ENCODE assay signal across 13 cellular contexts in the genomic region with DNA sequence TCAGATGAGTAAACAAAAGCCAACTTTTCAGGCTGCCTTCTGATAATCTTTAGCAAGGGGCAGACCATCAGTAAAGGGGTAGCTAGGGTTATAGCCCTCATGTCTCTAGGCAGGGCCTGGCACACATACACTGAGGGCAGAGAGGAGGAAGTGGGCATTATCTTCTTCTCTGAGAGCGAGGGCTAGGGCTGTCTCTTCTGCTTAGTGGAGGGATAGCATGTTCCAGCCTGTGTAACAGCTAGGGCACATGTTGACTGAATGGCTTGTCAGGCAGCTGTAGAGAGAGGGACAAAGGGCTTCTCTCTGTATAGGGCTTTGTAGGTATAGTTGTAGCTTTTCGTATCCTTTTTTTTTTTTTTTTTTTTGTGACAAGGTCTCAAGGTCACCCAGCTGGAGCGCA. TPM values are rescaled to one million over a fixed set of nuclear protein-coding genes. Genes with fewer than 3 reads are reported as not detected.
DNase-seq lines count a peak whose midpoint lies in the region; ATAC-seq and TF ChIP-seq lines count a peak whose summit lies in the region.
"Had no signal": no experiment of that assay in that cellular context is flagged by ENCODE, and none has a peak within 500 bp of the region (broad histone marks: within the 10 kb centered on the region; RNA-seq: fewer than 3 reads in every experiment).

No MANE protein-coding gene starts in this region.

- H3K9me3 ChIP-seq in CD4-positive, alpha-beta memory T cell (ENCODE audit: control insufficient read depth in 1 of 2, low read length in 2 of 2) = no peaks in the 10 kb centered on the region
- H3K9me3 ChIP-seq in T-helper 17 cell (ENCODE audit: control insufficient read depth, low read length, poor library complexity, severe bottlenecking) (no peaks in the 10 kb centered on the region), heart right ventricle (no peaks in the 10 kb centered on the region)
- H3K9me3 ChIP-seq: right lobe of liver had no signal

- H3K4me1 ChIP-seq in CD4-positive, alpha-beta memory T cell (ENCODE audit: insufficient read depth, low read length) = peaks cover 30% of the 10 kb centered on the region
- H3K4me1 ChIP-seq in heart right ventricle (peaks cover 6 to 39% (median 25%) of the 10 kb centered on the region in 9 donors), foreskin keratinocyte (no peaks in the 10 kb centered on the region)
- H3K4me1 ChIP-seq: neural progenitor cell, right lobe of liver had no signal

- H3K9me3 Mint-ChIP-seq in CD4-positive, alpha-beta memory T cell = no peaks in the 10 kb centered on the region
- H3K9me3 Mint-ChIP-seq: brain, neural progenitor cell had no signal

- H3K27ac ChIP-seq in CD4-positive, alpha-beta memory T cell (ENCODE audit: low read depth, low read length) = no peak overlapping the region
- H3K27ac ChIP-seq in heart right ventricle (peak overlapping the region in 4 of 10 donors; percentile 3 to 27 (median 8)), foreskin keratinocyte (no peak overlapping the region)
- H3K27ac ChIP-seq: neural progenitor cell, right lobe of liver had no signal

- CTCF ChIA-PET in CD4-positive, alpha-beta memory T cell (lab: Charles Lee; ENCODE audit: partially characterized antibody) = interaction anchor here (1.0 to 1.1 kb wide), 2 partner anchors 13 to 17 kb away, joined by 3 read pairs; no protein-coding TSS in a partner anchor

- ATAC-seq in T-helper 17 cell = peak; percentile 61
- ATAC-seq in heart right ventricle = peak in 6 of 8 donors; percentile 18 to 82 (median 57)
- no peak for ATAC-seq in foreskin keratinocyte

- TF ChIP-seq CTCF in heart right ventricle (IDR thresholded peaks at IDR 0.05) (no peak), foreskin keratinocyte (conservative IDR thresholded peaks at IDR 0.05) (no peak)

- H3K27me3 Mint-ChIP-seq in CD4-positive, alpha-beta memory T cell = no peaks in the 10 kb centered on the region
- H3K27me3 Mint-ChIP-seq in T-helper 17 cell = no peaks in the 10 kb centered on the region
- H3K27me3 Mint-ChIP-seq: brain had no signal

- no peak for DNase-seq in CD4-positive, alpha-beta memory T cell
- no peak for DNase-seq in T-helper 17 cell
- DNase-seq in heart right ventricle = no peak
- peak; percentile 45 for DNase-seq in pons (ENCODE audit: low spot score)
- no peak for DNase-seq in foreskin keratinocyte
- DNase-seq in NCI-H526 treated with DMSO at 0.1 percent for 48 hours (lab: John Stamatoyannopoulos, UW) = no peak
- DNase-seq in HT-29 (ENCODE audit: low spot score) = no peak
- DNase-seq: C1 segment of cervical spinal cord, NCI-H1092 treated with DMSO at 0.1 percent for 48 hours, NCI-H2171 treated with DMSO at 0.1 percent for 48 hours, right lobe of liver had no signal

- POLR2A ChIA-PET in CD4-positive, alpha-beta memory T cell (lab: Charles Lee; ENCODE audit: partially characterized antibody) = interaction anchor here (0.7 to 1.5 kb wide), 3 partner anchors 14 to 47 kb away, joined by 3 to 5 read pairs (median 4); no protein-coding TSS in a partner anchor

- H3K27me3 ChIP-seq in CD4-positive, alpha-beta memory T cell (ENCODE audit: insufficient read depth, low read length) = no peaks in the 10 kb centered on the region
- H3K27me3 ChIP-seq in heart right ventricle (no peaks in the 10 kb centered on the region), foreskin keratinocyte (no peaks in the 10 kb centered on the region)
- H3K27me3 ChIP-seq: neural progenitor cell, right lobe of liver had no signal

- peaks cover 32 to 62% (median 46%) of the 10 kb centered on the region in 4 donors for H3K4me1 Mint-ChIP-seq in CD4-positive, alpha-beta memory T cell
- H3K4me1 Mint-ChIP-seq in T-helper 17 cell = peaks cover 40% of the 10 kb centered on the region

- peak overlapping the region in 4 of 8 donors; percentile 29 to 53 (median 46) for H3K4me3 Mint-ChIP-seq in CD4-positive, alpha-beta memory T cell
- H3K4me3 Mint-ChIP-seq in T-helper 17 cell = no peak overlapping the region
- H3K4me3 Mint-ChIP-seq: brain, neural progenitor cell had no signal

- no peak overlapping the region for H3K4me3 ChIP-seq in CD4-positive, alpha-beta memory T cell (ENCODE audit: low read length in 2 of 2)
- H3K4me3 ChIP-seq in heart right ventricle = no peak overlapping the region
- H3K4me3 ChIP-seq: neural progenitor cell, right lobe of liver had no signal

- peaks cover 8% of the 10 kb centered on the region for H3K36me3 ChIP-seq in CD4-positive, alpha-beta memory T cell (ENCODE audit: insufficient read depth, low read length)
- H3K36me3 ChIP-seq in heart right ventricle = peaks cover 0 to 61% (median 7%) of the 10 kb centered on the region in 9 donors
- H3K36me3 ChIP-seq: neural progenitor cell, right lobe of liver had no signal

- H3K36me3 Mint-ChIP-seq in CD4-positive, alpha-beta memory T cell = peaks cover 40 to 55% of the 10 kb centered on the region in 2 donors
- H3K36me3 Mint-ChIP-seq in T-helper 17 cell (ENCODE audit: low read depth) = peaks cover 6% of the 10 kb centered on the region

- intact Hi-C loops in CD4-positive, alpha-beta memory T cell (cut with micrococcal nuclease) = no loop called here
- intact Hi-C loops in heart right ventricle (cut with DNase I) = no loop called here

- 48 to 51% methylated on average over 3 of the region's 3 CpGs for WGBS in heart right ventricle, 2 donors

- H3K27ac Mint-ChIP-seq in CD4-positive, alpha-beta memory T cell = peak overlapping the region in 6 of 7 donors; percentile 1 to 68 (median 31)
- H3K27ac Mint-ChIP-seq in T-helper 17 cell = peak overlapping the region; percentile 87
- H3K27ac Mint-ChIP-seq: neural progenitor cell had no signal

RNA-seq across cellular contexts. Expression of a gene that starts 17.8 kb away (rescaled TPM):
- total RNA-seq in CD4-positive, alpha-beta memory T cell = 10 to 100 TPM; 72.2 to 75.5 TPM
- 10 to 100 TPM; 14.5 to 40.5 TPM for polyA plus RNA-seq in CD4-positive, alpha-beta memory T cell
- total RNA-seq in T-helper 17 cell (10 to 100 TPM; 76.0 to 84.4 TPM), heart right ventricle (10 to 100 TPM; 25.1 to 34.9 (median 29.4) TPM), foreskin keratinocyte (12.4 and 12.5 TPM in 2 replicates)
- polyA plus RNA-seq in heart right ventricle (10 to 100 TPM; 11.5 to 12.8 TPM), foreskin keratinocyte (4.7 and 5.5 TPM in 2 replicates)
- 6.5 and 7.3 TPM in 2 replicates for total RNA-seq in HT-29 (2014; rRNA removed; shearing (Covaris generic))
